Comparison of ENCODE assay signal across 26 cellular contexts in the genomic region with DNA sequence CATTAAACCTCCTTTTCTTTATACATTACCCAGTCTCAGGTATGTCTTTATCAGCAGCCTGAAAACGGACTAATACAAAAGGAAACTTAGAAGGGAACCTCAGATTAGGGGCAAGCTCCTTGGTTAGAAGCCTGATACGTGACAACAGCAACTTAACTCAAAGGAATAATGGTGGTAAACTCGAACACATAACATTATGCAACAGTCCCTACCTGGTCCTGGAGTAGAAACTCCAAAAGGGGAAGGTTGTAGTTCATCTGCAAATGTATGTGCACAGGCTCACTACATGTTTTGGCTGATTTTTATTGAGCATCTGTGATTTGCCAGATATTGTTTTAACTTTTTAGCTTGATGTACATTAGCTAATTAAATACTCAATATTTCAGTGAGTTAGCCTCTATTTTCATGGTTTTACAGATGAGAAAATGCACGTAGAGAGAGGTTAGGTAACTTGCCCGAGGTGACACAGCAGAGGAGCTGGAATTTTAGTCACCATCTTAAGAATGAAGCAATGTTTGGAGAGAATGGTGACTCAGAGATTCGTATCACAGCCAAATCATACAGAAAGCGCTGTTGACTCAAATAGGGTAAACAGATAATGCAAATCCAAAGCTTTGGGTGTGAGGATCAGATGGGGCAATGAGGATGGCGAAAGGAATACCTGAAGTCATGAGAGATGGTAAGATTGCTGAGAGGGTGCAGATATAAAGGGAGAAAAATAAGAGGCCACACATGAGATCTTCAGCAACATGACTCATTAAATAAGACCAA.
A peak's percentile ranks its signal among the peaks of the same experiment; 100 is the strongest.
DNase-seq lines count a peak whose midpoint lies in the region; ATAC-seq and TF ChIP-seq lines count a peak whose summit lies in the region.
"Had no signal": no experiment of that assay in that cellular context is flagged by ENCODE, and none has a peak within 500 bp of the region (broad histone marks: within the 10 kb centered on the region; RNA-seq: fewer than 3 reads in every experiment).

No MANE protein-coding gene starts in this region.

- H3K4me3 ChIP-seq in breast epithelium (no peak overlapping the region), upper lobe of right lung (no peak overlapping the region), gastrocnemius medialis (no peak overlapping the region)
- H3K4me3 ChIP-seq: ascending aorta, gastroesophageal sphincter, ovary, transverse colon had no signal

- H3K27me3 Mint-ChIP-seq in MCF 10A (ENCODE audit: insufficient read depth, unreplicated experiment): no peaks in the 10 kb centered on the region
- H3K27me3 Mint-ChIP-seq: IgD-negative memory B cell had no signal

- peaks cover 69% of the 10 kb centered on the region for H3K9me3 Mint-ChIP-seq in MCF 10A (ENCODE audit: unreplicated experiment)
- H3K9me3 Mint-ChIP-seq: mesothelial cell of epicardium had no signal

- H3K9me3 ChIP-seq in breast epithelium: no peaks in the 10 kb centered on the region
- H3K9me3 ChIP-seq in upper lobe of right lung: no peaks in the 10 kb centered on the region
- no peaks in the 10 kb centered on the region for H3K9me3 ChIP-seq in gastrocnemius medialis
- H3K9me3 ChIP-seq: ascending aorta, gastroesophageal sphincter, ovary had no signal

- POLR2A ChIA-PET in MCF 10A (lab: Yijun Ruan, JAX) (no interaction called here), RWPE1 (lab: Yijun Ruan, JAX; ENCODE audit: low non-redundant PET) (no interaction called here)

- intact Hi-C loops in MCF 10A (cut with micrococcal nuclease) (no loop called here), breast epithelium (cut with DNase I; ENCODE audit: low total_unique reads) (no loop called here), upper lobe of right lung (cut with DNase I) (no loop called here), gastrocnemius medialis (cut with DNase I; ENCODE audit: low total_unique reads) (no loop called here)

- in situ Hi-C loops in gastrocnemius medialis (cut with MboI; ENCODE audit: low sequenced_read_pairs in 4 of 4): no loop called here

- no peaks in the 10 kb centered on the region for H3K4me1 ChIP-seq in breast epithelium
- no peaks in the 10 kb centered on the region for H3K4me1 ChIP-seq in upper lobe of right lung
- no peaks in the 10 kb centered on the region for H3K4me1 ChIP-seq in gastrocnemius medialis
- H3K4me1 ChIP-seq: ascending aorta, gastroesophageal sphincter, transverse colon had no signal

- no peaks in the 10 kb centered on the region for H3K36me3 Mint-ChIP-seq in MCF 10A (ENCODE audit: insufficient read depth, unreplicated experiment)
- H3K36me3 Mint-ChIP-seq: CD8-positive, alpha-beta T cell; IgD-negative memory B cell; mesothelial cell of epicardium; natural killer cell had no signal

- CTCF ChIA-PET in MCF 10A (lab: Yijun Ruan, JAX) (interaction anchor here (0.6 kb wide), 1 partner anchor 408 kb away, joined by 3 read pairs; no protein-coding TSS in a partner anchor), RWPE1 (lab: Yijun Ruan, JAX) (no interaction called here)

- no peak overlapping the region for H3K27ac Mint-ChIP-seq in MCF 10A (ENCODE audit: low read depth, unreplicated experiment)
- H3K27ac Mint-ChIP-seq: activated naive CD4-positive, alpha-beta T cell treated with anti-CD3 and anti-CD28 coated beads, Interleukin-2, amount 50 U/mL, for 72 hours; CD8-positive, alpha-beta T cell; IgD-negative memory B cell; mesothelial cell of epicardium; natural killer cell had no signal

- no peak overlapping the region for H3K27ac ChIP-seq in breast epithelium
- H3K27ac ChIP-seq in RWPE1: no peak overlapping the region
- no peak overlapping the region for H3K27ac ChIP-seq in upper lobe of right lung
- H3K27ac ChIP-seq in gastrocnemius medialis: no peak overlapping the region
- H3K27ac ChIP-seq: ascending aorta, gastroesophageal sphincter, HL-60, ovary, transverse colon had no signal

- H3K36me3 ChIP-seq in breast epithelium: no peaks in the 10 kb centered on the region
- H3K36me3 ChIP-seq in upper lobe of right lung: no peaks in the 10 kb centered on the region
- no peaks in the 10 kb centered on the region for H3K36me3 ChIP-seq in gastrocnemius medialis
- H3K36me3 ChIP-seq: ascending aorta, gastroesophageal sphincter, ovary, transverse colon had no signal

- H3K27me3 ChIP-seq in breast epithelium (no peaks in the 10 kb centered on the region), upper lobe of right lung (no peaks in the 10 kb centered on the region), gastrocnemius medialis (no peaks in the 10 kb centered on the region)
- H3K27me3 ChIP-seq: ascending aorta, gastroesophageal sphincter, ovary, transverse colon had no signal

- BruUV-seq in MCF 10A (replicated peaks; lab: Mats Ljungman, UMichigan): no TSS peak

- TF ChIP-seq POLR2A in breast epithelium (IDR thresholded peaks at IDR 0.05) (no peak), gastrocnemius medialis (IDR thresholded peaks at IDR 0.05) (no peak)

- DNase-seq in MCF 10A (ENCODE audit: unreplicated experiment) (peak; percentile 46), breast epithelium (ENCODE audit: low spot score in 2 of 2) (no peak), RWPE1 (ENCODE audit: low spot score) (peak; percentile 2), iris pigment epithelial cell (ENCODE audit: low read depth) (peak; percentile 7), upper lobe of right lung (no peak), left lobe of liver (ENCODE audit: low spot score) (no peak), gastrocnemius medialis (no peak)
- DNase-seq: 8988T; activated CD4-positive, alpha-beta T cell treated with anti-CD3 and anti-CD28 coated beads for 1 hour; AML-193; CD8-positive, alpha-beta T cell; DMS79; erythroblast; GOT3; natural killer cell; NCI-H1694; ovary; SIG-M5; transverse colon had no signal

- H3K4me1 Mint-ChIP-seq in MCF 10A (ENCODE audit: insufficient read depth, unreplicated experiment): peaks cover 4% of the 10 kb centered on the region
- H3K4me1 Mint-ChIP-seq: IgD-negative memory B cell, mesothelial cell of epicardium, natural killer cell had no signal

- H3K4me3 Mint-ChIP-seq in MCF 10A (ENCODE audit: unreplicated experiment): no peak overlapping the region
- H3K4me3 Mint-ChIP-seq: CD8-positive, alpha-beta T cell; IgD-negative memory B cell; mesothelial cell of epicardium; natural killer cell had no signal

- ATAC-seq in upper lobe of right lung (peak; percentile 60), left lobe of liver (no peak), gastrocnemius medialis (no peak), HG02610 (IDR thresholded peaks at IDR 0.05; ENCODE audit: unreplicated experiment) (no peak)
- ATAC-seq: activated naive CD4-positive, alpha-beta T cell treated with anti-CD3 and anti-CD28 coated beads, Interleukin-2, amount 50 U/mL, for 72 hours; CD8-positive, alpha-beta T cell; gastroesophageal sphincter; natural killer cell had no signal

- TF ChIP-seq CTCF in MCF 10A (IDR thresholded peaks at IDR 0.05; ENCODE audit: unreplicated experiment) (no peak), breast epithelium (IDR thresholded peaks at IDR 0.05) (no peak), RWPE1 (conservative IDR thresholded peaks at IDR 0.05; ENCODE audit: low read depth) (no peak), upper lobe of right lung (IDR thresholded peaks at IDR 0.05) (no peak), gastrocnemius medialis (IDR thresholded peaks at IDR 0.05 in 4 of 5, conservative IDR thresholded peaks at IDR 0.05 in 1 of 5) (no peak)

Comparison
In these comparisons a context has a peak if more than half of its experiments do, and no peak if none do; other contexts are left out.
1. DNase-seq: peak in MCF 10A (single experiment), RWPE1 (single experiment) and iris pigment epithelial cell (single experiment); none in breast epithelium (0 of 2), upper lobe of right lung (single experiment), left lobe of liver (single experiment) and gastrocnemius medialis (0 of 2).